Comparison of ENCODE assay signal across 11 cellular contexts in genomic region chr19:16380943-16381755, GRCh38. TPM values are rescaled to one million over a fixed set of nuclear protein-coding genes. Genes with fewer than 3 reads are reported as not detected.
A peak's percentile ranks its signal among the peaks of the same experiment; 100 is the strongest.
DNase-seq lines count a peak whose midpoint lies in the region; ATAC-seq and TF ChIP-seq lines count a peak whose summit lies in the region.
"Had no signal": no experiment of that assay in that cellular context is flagged by ENCODE, and none has a peak within 500 bp of the region (broad histone marks: within the 10 kb centered on the region; RNA-seq: fewer than 3 reads in every experiment).

No MANE protein-coding gene starts in this region.

- peaks cover 48% of the 10 kb centered on the region for H3K36me3 ChIP-seq in adipocyte (ENCODE audit: control insufficient read depth, insufficient read depth, low read length, severe bottlenecking)
- H3K36me3 ChIP-seq in skeletal muscle satellite cell (ENCODE audit: insufficient read depth, low read length): peaks cover 39% of the 10 kb centered on the region

- intact Hi-C loops in CD14-positive monocyte (cut with micrococcal nuclease): loop anchor here (10.0 kb wide), 2 partner anchors 316 to 336 kb away; no protein-coding TSS in a partner anchor

- no peak overlapping the region for H3K4me2 ChIP-seq in skeletal muscle satellite cell (ENCODE audit: low read length)

- no peak for TF ChIP-seq CTCF in CD14-positive monocyte (IDR thresholded peaks at IDR 0.05)

- peaks cover 0 to 2% (median 2%) of the 10 kb centered on the region in 3 donors for H3K27me3 Mint-ChIP-seq in CD14-positive monocyte (ENCODE audit: low read depth in 3 of 3)
- H3K27me3 Mint-ChIP-seq: activated CD8-positive, alpha-beta T cell treated with anti-CD3 and anti-CD28 coated beads for 36 hours had no signal

- DNase-seq in CD14-positive monocyte (ENCODE audit: low spot score) (peak; percentile 41), adipocyte (ENCODE audit: low read depth) (no peak), HuH-7 (ENCODE audit: low spot score) (no peak), NCI-H774 (lab: John Stamatoyannopoulos, UW) (no peak), HCEC 1CT (no peak)
- DNase-seq: activated CD8-positive, alpha-beta T cell treated with anti-CD3 and anti-CD28 coated beads for 36 hours; effector CD4-positive, alpha-beta T cell; retina had no signal

- H3K4me3 ChIP-seq in adipocyte (ENCODE audit: low read length): no peak overlapping the region
- H3K4me3 ChIP-seq in skeletal muscle satellite cell (ENCODE audit: low read length): no peak overlapping the region

- no peaks in the 10 kb centered on the region for H3K9me3 Mint-ChIP-seq in CD14-positive monocyte
- H3K9me3 Mint-ChIP-seq: activated CD8-positive, alpha-beta T cell treated with anti-CD3 and anti-CD28 coated beads for 36 hours had no signal

- ATAC-seq in HG03469 (IDR thresholded peaks at IDR 0.05; ENCODE audit: unreplicated experiment): no peak
- ATAC-seq: activated CD8-positive, alpha-beta T cell treated with anti-CD3 and anti-CD28 coated beads for 36 hours had no signal

- H3K4me1 ChIP-seq in adipocyte (ENCODE audit: control insufficient read depth, insufficient read depth, low read length) (peaks cover 22% of the 10 kb centered on the region), skeletal muscle satellite cell (ENCODE audit: control insufficient read depth, insufficient read depth, low read length) (peaks cover 18% of the 10 kb centered on the region)

- H3K27ac Mint-ChIP-seq in CD14-positive monocyte: peak overlapping the region in 3 of 7 donors; percentile 2 to 50 (median 21)
- H3K27ac Mint-ChIP-seq: activated CD8-positive, alpha-beta T cell treated with anti-CD3 and anti-CD28 coated beads for 36 hours had no signal

- H3K9ac ChIP-seq in adipocyte (ENCODE audit: low read length): peak overlapping the region; percentile 64
- H3K9ac ChIP-seq in skeletal muscle satellite cell (ENCODE audit: low read depth, low read length): peak overlapping the region; percentile 24

- peak overlapping the region; percentile 49 for H3K27ac ChIP-seq in layer of hippocampus (ENCODE audit: low read depth, low read length)

- H3K36me3 Mint-ChIP-seq in CD14-positive monocyte: peaks cover 50 to 74% of the 10 kb centered on the region in 2 donors

- peaks cover 19% of the 10 kb centered on the region for H3K4me1 Mint-ChIP-seq in CD14-positive monocyte

- no peak overlapping the region for H3K4me3 Mint-ChIP-seq in CD14-positive monocyte
- H3K4me3 Mint-ChIP-seq: activated CD8-positive, alpha-beta T cell treated with anti-CD3 and anti-CD28 coated beads for 36 hours had no signal

- no peaks in the 10 kb centered on the region for H3K27me3 ChIP-seq in adipocyte (replicated peaks; ENCODE audit: control insufficient read depth, insufficient read depth, low read length)
- H3K27me3 ChIP-seq in layer of hippocampus (ENCODE audit: control insufficient read depth, insufficient read depth, low read length): no peaks in the 10 kb centered on the region
- H3K27me3 ChIP-seq in skeletal muscle satellite cell (ENCODE audit: control insufficient read depth, insufficient read depth, low read length): no peaks in the 10 kb centered on the region

- no peaks in the 10 kb centered on the region for H3K9me3 ChIP-seq in adipocyte (ENCODE audit: control insufficient read depth, low read length)
- no peaks in the 10 kb centered on the region for H3K9me3 ChIP-seq in skeletal muscle satellite cell (replicated peaks; ENCODE audit: low read length)

RNA-seq across cellular contexts. Expression of gene KLF2, which starts 56.5 kb away (rescaled TPM):
- polyA plus RNA-seq in CD14-positive monocyte: 10 to 100 TPM; 34.0 to 51.4 TPM
- total RNA-seq in skeletal muscle satellite cell (2012; rRNA removed): 0.25 and 2.0 TPM in 2 replicates
